8 cellular contexts compared by ENCODE assay signal in genomic region chr10:119542990-119543813, GRCh38. TPM values are rescaled to one million over a fixed set of nuclear protein-coding genes. Genes with fewer than 3 reads are reported as not detected.
DNase-seq lines count a peak whose midpoint lies in the region; ATAC-seq and TF ChIP-seq lines count a peak whose summit lies in the region.

No MANE protein-coding gene starts in this region.

- peaks cover 25% of the 10 kb centered on the region for H3K4me1 Mint-ChIP-seq in activated naive CD4-positive, alpha-beta T cell treated with anti-CD3 and anti-CD28 coated beads for 36 hours (ENCODE audit: low read depth)

- no peak for TF ChIP-seq EP300 in sigmoid colon (IDR thresholded peaks at IDR 0.05)

- CTCF ChIA-PET in activated naive CD4-positive, alpha-beta T cell treated with anti-CD3 and anti-CD28 coated beads for 36 hours (lab: Charles Lee) = interaction anchor here (0.7 to 4.2 kb wide), 13 partner anchors 9 to 345 kb away, joined by 3 to 30 read pairs (median 4); no protein-coding TSS in a partner anchor

- H3K9me3 ChIP-seq in right atrium auricular region (no peaks in the 10 kb centered on the region), sigmoid colon (no peaks in the 10 kb centered on the region)

- H3K27me3 ChIP-seq in right atrium auricular region (no peaks in the 10 kb centered on the region), sigmoid colon (no peaks in the 10 kb centered on the region)

- peak overlapping the region; percentile 84 for H3K4me3 Mint-ChIP-seq in activated naive CD4-positive, alpha-beta T cell treated with anti-CD3 and anti-CD28 coated beads for 36 hours

- peak overlapping the region; percentile 88 for H3K27ac Mint-ChIP-seq in activated naive CD4-positive, alpha-beta T cell treated with anti-CD3 and anti-CD28 coated beads for 36 hours

- intact Hi-C loops in activated naive CD4-positive, alpha-beta T cell treated with anti-CD3 and anti-CD28 coated beads for 36 hours (cut with micrococcal nuclease) = loop anchor here (1.0 to 5.0 kb wide), 12 partner anchors 27 to 462 kb away; partner anchors contain the start of genes BAG3, EIF3A, GRK5 and INPP5F
- intact Hi-C loops in sigmoid colon (cut with DNase I) = loop anchor here (2.0 to 5.0 kb wide), 2 partner anchors 54 to 109 kb away; partner anchors contain the start of genes BAG3 and TIAL1

- H3K4me1 ChIP-seq in right atrium auricular region (peaks cover 0 to 12% of the 10 kb centered on the region in 2 donors), sigmoid colon (peaks cover 0 to 66% (median 64%) of the 10 kb centered on the region in 4 donors)

- H3K27ac ChIP-seq in right atrium auricular region (peak overlapping the region; percentile 46 to 70), sigmoid colon (peak overlapping the region; percentile 78 to 97 (median 89))

- TF ChIP-seq CTCF in right atrium auricular region (IDR thresholded peaks at IDR 0.05) = peak in 1 of 2 donors; percentile 66
- TF ChIP-seq CTCF in sigmoid colon (IDR thresholded peaks at IDR 0.05) = peak; percentile 26 to 53 (median 48)

- H3K36me3 Mint-ChIP-seq in activated naive CD4-positive, alpha-beta T cell treated with anti-CD3 and anti-CD28 coated beads for 36 hours (ENCODE audit: low read depth) = peaks cover 12% of the 10 kb centered on the region

- DNase-seq in CD1c-positive myeloid dendritic cell (ENCODE audit: extremely low spot score) (peak; percentile 64), RPMI8226 (peak; percentile 68), right atrium auricular region (ENCODE audit: low spot score) (no peak), sigmoid colon (peak; percentile 82), SHP77 treated with DMSO at 0.1 percent for 48 hours (lab: John Stamatoyannopoulos, UW) (no peak)
- DNase-seq in activated naive CD4-positive, alpha-beta T cell treated with anti-CD3 and anti-CD28 coated beads for 36 hours = peak; percentile 83

- peak; percentile 52 for ATAC-seq in GM19395 (IDR thresholded peaks at IDR 0.05; ENCODE audit: unreplicated experiment)
- peak; percentile 45 for ATAC-seq in HG03460 (IDR thresholded peaks at IDR 0.05; ENCODE audit: unreplicated experiment)

- no peaks in the 10 kb centered on the region for H3K9me3 Mint-ChIP-seq in activated naive CD4-positive, alpha-beta T cell treated with anti-CD3 and anti-CD28 coated beads for 36 hours

- 1% methylated on average over 77 of the region's 77 CpGs for WGBS in sigmoid colon, 2 donors

- no peaks in the 10 kb centered on the region for H3K27me3 Mint-ChIP-seq in activated naive CD4-positive, alpha-beta T cell treated with anti-CD3 and anti-CD28 coated beads for 36 hours (ENCODE audit: low read depth)

- H3K4me3 ChIP-seq in right atrium auricular region (peak overlapping the region; percentile 51 to 67), sigmoid colon (peak overlapping the region; percentile 73 to 96 (median 82))

- TF ChIP-seq POLR2A in sigmoid colon (IDR thresholded peaks at IDR 0.05) = no peak

- H3K36me3 ChIP-seq in right atrium auricular region (no peaks in the 10 kb centered on the region), sigmoid colon (no peaks in the 10 kb centered on the region)

RNA-seq across cellular contexts. Expression of gene RGS10, which starts 0.7 kb away (rescaled TPM):
- total RNA-seq in activated naive CD4-positive, alpha-beta T cell treated with anti-CD3 and anti-CD28 coated beads for 36 hours = 100 to 1,000 TPM; 234 to 240 TPM
- total RNA-seq in right atrium auricular region = 10 to 100 TPM in 1 of 2 donors, 1 to 10 TPM in 1; 7.8 to 10.8 TPM
- 100 to 1,000 TPM; 125 to 192 (median 167) TPM for total RNA-seq in sigmoid colon
- 100 to 1,000 TPM in 1 of 3 donors, 10 to 100 TPM in 2; 54.1 to 106 (median 64.3) TPM for polyA plus RNA-seq in sigmoid colon

RNA-seq across cellular contexts. Expression of gene TIAL1, which starts 53.6 kb away (rescaled TPM):
- total RNA-seq in activated naive CD4-positive, alpha-beta T cell treated with anti-CD3 and anti-CD28 coated beads for 36 hours = 100 to 1,000 TPM; 184 to 192 TPM
- total RNA-seq in right atrium auricular region (10 to 100 TPM; 32.5 to 39.2 TPM), sigmoid colon (100 to 1,000 TPM in 1 of 4 donors, 10 to 100 TPM in 3; 68.3 to 132 (median 90.0) TPM)
- 10 to 100 TPM; 29.4 to 47.8 (median 30.1) TPM for polyA plus RNA-seq in sigmoid colon

Comparison
In these comparisons a context has a peak if more than half of its experiments do, and no peak if none do; other contexts are left out.
1. DNase-seq: peak in CD1c-positive myeloid dendritic cell (single experiment), RPMI8226 (single experiment), activated naive CD4-positive, alpha-beta T cell treated with anti-CD3 and anti-CD28 coated beads for 36 hours (single experiment) and sigmoid colon (single experiment); none in right atrium auricular region (single experiment) and SHP77 treated with DMSO at 0.1 percent for 48 hours (single experiment).
2. RNA of gene RGS10, which starts 0.7 kb away (total RNA-seq): 234 to 240 TPM in activated naive CD4-positive, alpha-beta T cell treated with anti-CD3 and anti-CD28 coated beads for 36 hours and 125 to 192 TPM in sigmoid colon; 7.8 to 10.8 TPM in right atrium auricular region; every median in the first group is over 10 times any median in the second.